8 cellular contexts compared by ENCODE assay signal in the genomic region with DNA sequence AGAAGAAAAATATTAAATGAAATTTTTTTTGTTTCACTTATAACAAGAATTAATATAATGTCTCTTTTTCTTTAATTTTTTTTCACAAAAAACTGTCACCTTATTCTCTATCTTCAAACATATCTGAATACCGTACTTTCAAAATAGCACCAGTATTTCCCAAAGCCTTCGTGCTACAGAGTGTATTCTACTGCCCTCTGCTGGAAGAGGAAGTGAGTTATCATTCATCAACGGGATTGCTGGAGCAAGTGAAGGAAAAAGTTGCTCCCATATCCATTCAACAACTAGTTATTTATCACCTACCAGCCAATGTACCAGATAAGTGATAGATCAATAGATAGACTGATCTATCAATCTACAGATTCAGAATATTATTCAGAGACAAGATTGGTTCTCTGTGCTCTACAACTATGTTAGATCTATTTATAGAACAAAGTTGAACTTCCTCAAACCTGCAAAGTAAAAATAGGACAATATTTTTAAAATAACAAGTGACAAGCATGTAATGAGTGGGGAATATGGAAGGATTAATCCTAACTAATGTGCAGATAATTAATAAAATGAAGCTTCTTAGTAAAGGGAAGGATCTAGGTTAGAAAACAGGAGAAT. TPM values are rescaled to one million over a fixed set of nuclear protein-coding genes. Genes with fewer than 3 reads are reported as not detected.
DNase-seq lines count a peak whose midpoint lies in the region; ATAC-seq, FAIRE-seq and TF ChIP-seq lines count a peak whose summit lies in the region.

No MANE protein-coding gene starts in this region.

- intact Hi-C loops in psoas muscle (cut with DNase I) = loop anchor here in 1 of 2 donors (10.0 kb wide), 1 partner anchor 137 kb away; no protein-coding TSS in a partner anchor

- no peak overlapping the region for H3K27ac ChIP-seq in psoas muscle

- TF ChIP-seq CTCF in psoas muscle (IDR thresholded peaks at IDR 0.05) = peak; percentile 57

- H3K36me3 ChIP-seq in psoas muscle (ENCODE audit: insufficient read depth in 1 of 2, low read depth in 1 of 2) = no peaks in the 10 kb centered on the region

- ATAC-seq in GM19351 (IDR thresholded peaks at IDR 0.05; ENCODE audit: unreplicated experiment) = peak; percentile 80
- no peak for ATAC-seq in psoas muscle
- ATAC-seq in HG03439 (IDR thresholded peaks at IDR 0.05; ENCODE audit: unreplicated experiment) = no peak

- no peak overlapping the region for H3K4me3 ChIP-seq in psoas muscle

- no peak for FAIRE-seq in HTR-8/SVneo (lab: Jason Lieb, UNC)
- FAIRE-seq in RCC 7860 (lab: Jason Lieb, UNC) = peak; percentile 56

- no peaks in the 10 kb centered on the region for H3K9me3 ChIP-seq in psoas muscle

- peak; percentile 61 for DNase-seq in DMS114 treated with DMSO at 0.1 percent for 48 hours (lab: John Stamatoyannopoulos, UW; ENCODE audit: unreplicated experiment)
- DNase-seq in HTR-8/SVneo (ENCODE audit: insufficient read length, low spot score) = peak; percentile 26
- DNase-seq in RCC 7860 (ENCODE audit: low spot score) = peak; percentile 24
- DNase-seq in fibroblast of gingiva (ENCODE audit: low read depth) = peak; percentile 32
- DNase-seq in psoas muscle = no peak
- no peak for DNase-seq in activated CD4-positive, alpha-beta T cell treated with anti-CD3 and anti-CD28 coated beads, Interleukin-2, amount 50 U/mL, for 48 hours

- H3K27me3 ChIP-seq in psoas muscle (ENCODE audit: insufficient read depth in 3 of 3, low read length in 2 of 3) = no peaks in the 10 kb centered on the region

- no peaks in the 10 kb centered on the region for H3K4me1 ChIP-seq in psoas muscle

- WGBS in psoas muscle, 3 donors = 1 to 2% (median 1%) methylated on average over 3 of the region's 3 CpGs

RNA-seq across cellular contexts. Expression of gene TFAP2B, which starts 26.7 kb away (rescaled TPM):
- total RNA-seq in psoas muscle = not detected
- polyA plus RNA-seq in psoas muscle = not detected

Comparison
In these comparisons a context has a peak if more than half of its experiments do, and no peak if none do; other contexts are left out.
1. DNase-seq: peak in DMS114 treated with DMSO at 0.1 percent for 48 hours (single experiment), HTR-8/SVneo (single experiment), RCC 7860 (single experiment) and fibroblast of gingiva (single experiment); none in psoas muscle (0 of 2) and activated CD4-positive, alpha-beta T cell treated with anti-CD3 and anti-CD28 coated beads, Interleukin-2, amount 50 U/mL, for 48 hours (0 of 2).